Comparison of ENCODE assay signal across 25 cellular contexts in genomic region chr13:46936525-46936924, GRCh38. TPM values are rescaled to one million over a fixed set of nuclear protein-coding genes. Genes with fewer than 3 reads are reported as not detected.
"Had no signal": no experiment of that assay in that cellular context is flagged by ENCODE, and none has a peak within 500 bp of the region (broad histone marks: within the 10 kb centered on the region; RNA-seq: fewer than 3 reads in every experiment).

No MANE protein-coding gene starts in this region.

- H3K27ac ChIP-seq: RWPE1 had no signal

- DNase-seq: IMR-90, Karpas-422, KG1, MM.1S, NCI-H1092 treated with DMSO at 0.1 percent for 48 hours, NCI-H1436, NCI-H187, NCI-H2029, NCI-H2081 treated with DMSO at 0.1 percent for 48 hours, NCI-H2171, NCI-H226, NCI-H446, NCI-H510A, NCI-H524 treated with DMSO at 0.1 percent for 48 hours, NCI-H69, NCI-H774, PC-3, SHP77, SK-N-SH, SW 1271 had no signal

- H3K9ac ChIP-seq: SK-N-SH had no signal

- H3K9me3 ChIP-seq: SK-N-SH had no signal

- H3K4me2 ChIP-seq: SK-N-SH had no signal

- ATAC-seq: HepG2, Panc1, PC-3 had no signal

RNA-seq across cellular contexts. Expression of gene HTR2A, which starts 39.7 kb away (rescaled TPM):
- total RNA-seq: HepG2, HT1080, IMR-90, SK-MEL-5 had no signal
- polyA plus RNA-seq: HepG2 had no signal
